In genomic region chr11:74929431-74930363, GRCh38 we compare ENCODE assay signal across 8 cellular contexts. TPM values are rescaled to one million over a fixed set of nuclear protein-coding genes. Genes with fewer than 3 reads are reported as not detected.
A peak's percentile ranks its signal among the peaks of the same experiment; 100 is the strongest.
DNase-seq lines count a peak whose midpoint lies in the region; ATAC-seq and TF ChIP-seq lines count a peak whose summit lies in the region.

No MANE protein-coding gene starts in this region.

- H3K27me3 ChIP-seq in Peyer's patch (no peaks in the 10 kb centered on the region), neutrophil (no peaks in the 10 kb centered on the region), thoracic aorta (replicated peaks; ENCODE audit: insufficient read depth) (no peaks in the 10 kb centered on the region)

- peaks cover 0 to 48% (median 0%) of the 10 kb centered on the region in 3 donors for H3K36me3 ChIP-seq in Peyer's patch
- peaks cover 13% of the 10 kb centered on the region for H3K36me3 ChIP-seq in neutrophil
- peaks cover 12% of the 10 kb centered on the region for H3K36me3 ChIP-seq in thoracic aorta

- DNase-seq in Ammon's horn (ENCODE audit: low spot score) = peak; percentile 94
- peak; percentile 41 for DNase-seq in GM19240 (ENCODE audit: insufficient read length, low spot score)
- DNase-seq in LoVo (ENCODE audit: low spot score) = peak; percentile 77
- DNase-seq in Peyer's patch = peak in 2 of 3 donors; percentile 81 to 91
- peak; percentile 18 for DNase-seq in activated T-helper 1 cell treated with Interleukin-2 at 50 U/mL for 16 hours (ENCODE audit: low read depth)
- DNase-seq in fibroblast of the aortic adventitia (ENCODE audit: low read depth) = peak; percentile 96
- DNase-seq in thoracic aorta (ENCODE audit: low spot score) = peak; percentile 55

- no peak overlapping the region for H3K27ac ChIP-seq in Peyer's patch
- no peak overlapping the region for H3K27ac ChIP-seq in neutrophil
- H3K27ac ChIP-seq in thoracic aorta = no peak overlapping the region

- ATAC-seq in thoracic aorta (ENCODE audit: insufficient number of reproducible peaks, low FRiP score, low read depth) = no peak

- H3K4me3 ChIP-seq in Peyer's patch = no peak overlapping the region
- no peak overlapping the region for H3K4me3 ChIP-seq in fibroblast of the aortic adventitia (ENCODE audit: low read depth, low read length)
- H3K4me3 ChIP-seq in neutrophil (ENCODE audit: low read depth in 1 of 2, low read length in 1 of 2) = no peak overlapping the region
- H3K4me3 ChIP-seq in thoracic aorta = no peak overlapping the region

- H3K4me1 ChIP-seq in Peyer's patch (no peaks in the 10 kb centered on the region), neutrophil (ENCODE audit: control insufficient read depth in 1 of 2, insufficient read depth in 1 of 2, low read depth in 1 of 2, low read length in 1 of 2) (no peaks in the 10 kb centered on the region), thoracic aorta (ENCODE audit: control insufficient read depth in 1 of 2, low read depth in 2 of 2) (no peaks in the 10 kb centered on the region)

- TF ChIP-seq CTCF in Peyer's patch (IDR thresholded peaks at IDR 0.05) (peak; percentile 62 to 88 (median 86)), fibroblast of the aortic adventitia (IDR thresholded peaks at IDR 0.05; ENCODE audit: insufficient read depth, low read length) (peak; percentile 88), neutrophil (IDR thresholded peaks at IDR 0.05) (peak; percentile 65), thoracic aorta (IDR thresholded peaks at IDR 0.05) (peak; percentile 80)

- H3K9me3 ChIP-seq in Peyer's patch (no peaks in the 10 kb centered on the region), neutrophil (no peaks in the 10 kb centered on the region), thoracic aorta (no peaks in the 10 kb centered on the region)

- TF ChIP-seq POLR2A in Peyer's patch (IDR thresholded peaks at IDR 0.05) = no peak

RNA-seq across cellular contexts. Expression of gene XRRA1, which starts 19.2 kb away (rescaled TPM):
- 10 to 100 TPM; 12.8 to 45.9 (median 26.1) TPM for total RNA-seq in Peyer's patch
- total RNA-seq in fibroblast of the aortic adventitia (ENCODE audit: low replicate concordance) = 14.5 and 28.0 TPM in 2 replicates
- 100 to 1,000 TPM in 1 of 2 donors, 10 to 100 TPM in 1; 13.1 to 106 TPM for total RNA-seq in thoracic aorta

RNA-seq across cellular contexts. Expression of gene SPCS2, which starts 19.4 kb away (rescaled TPM):
- total RNA-seq in Peyer's patch (10 to 100 TPM; 14.0 to 28.5 (median 18.3) TPM), fibroblast of the aortic adventitia (ENCODE audit: low replicate concordance) (7.2 and 43.5 TPM in 2 replicates), thoracic aorta (10 to 100 TPM; 26.7 to 62.3 TPM)

RNA-seq across cellular contexts. Expression of gene NEU3, which starts 59.0 kb away (rescaled TPM):
- total RNA-seq in Peyer's patch (10 to 100 TPM in 2 of 4 donors, 1 to 10 TPM in 2; 6.0 to 14.0 (median 10.1) TPM), fibroblast of the aortic adventitia (ENCODE audit: low replicate concordance) (2.9 and 5.2 TPM in 2 replicates), thoracic aorta (10 to 100 TPM; 11.9 to 23.3 TPM)

Comparison
In these comparisons a context has a peak if more than half of its experiments do, and no peak if none do; other contexts are left out.
1. DNase-seq: peak in every context shown above with its lines; median percentile 96 in fibroblast of the aortic adventitia; 94 in Ammon's horn; 86 in Peyer's patch; 77 in LoVo; 55 in thoracic aorta; 41 in GM19240; 18 in activated T-helper 1 cell treated with Interleukin-2 at 50 U/mL for 16 hours.